10 cellular contexts compared by ENCODE assay signal in the genomic region with DNA sequence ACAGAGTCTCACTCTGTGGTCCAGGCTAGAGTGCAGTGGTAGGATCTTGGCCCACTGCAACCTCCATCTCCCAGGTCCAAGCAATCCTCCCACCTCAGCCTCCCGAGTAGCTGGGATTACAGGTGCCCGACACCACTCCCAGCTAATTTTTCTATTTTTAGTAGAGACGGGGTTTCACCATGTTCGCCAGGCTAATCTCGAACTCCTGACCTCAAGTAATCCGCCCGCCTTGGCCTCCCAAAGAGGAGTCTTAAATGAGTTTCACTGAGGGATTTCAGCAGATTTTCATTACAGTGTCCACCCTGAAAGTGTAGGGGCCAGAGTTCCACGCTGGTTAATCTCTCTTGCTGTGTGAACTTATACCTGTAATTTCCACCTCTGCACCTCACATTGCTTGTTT. TPM values are rescaled to one million over a fixed set of nuclear protein-coding genes. Genes with fewer than 3 reads are reported as not detected.
DNase-seq lines count a peak whose midpoint lies in the region; ATAC-seq and TF ChIP-seq lines count a peak whose summit lies in the region.
"Had no signal": no experiment of that assay in that cellular context is flagged by ENCODE, and none has a peak within 500 bp of the region (broad histone marks: within the 10 kb centered on the region; RNA-seq: fewer than 3 reads in every experiment).

No MANE protein-coding gene starts in this region.

- H3T11ph ChIP-seq in H9 (ENCODE audit: low read length): no peak overlapping the region

- H4K8ac ChIP-seq in H9 (replicated peaks; ENCODE audit: insufficient read length, low read depth, low read length): no peak overlapping the region

- H2AK5ac ChIP-seq in H9 (ENCODE audit: insufficient read length, low read length): no peak overlapping the region

- H3K23ac ChIP-seq in H9 (ENCODE audit: insufficient read length, low read depth, low read length): no peak overlapping the region

- H3K79me1 ChIP-seq in H9 (ENCODE audit: insufficient read depth, low read depth, low read length, poor library complexity, severe bottlenecking): peaks cover 8% of the 10 kb centered on the region

- no CpG with 5 or more reads among the region's 8 CpGs for WGBS in H9 (ENCODE audit: extremely low coverage, insufficient read length, low lambda C conversion rate)

- H3K27ac ChIP-seq in CD4-positive, CD25-positive, alpha-beta regulatory T cell (ENCODE audit: insufficient read depth, low read length, poor library complexity, severe bottlenecking): no peak overlapping the region
- H3K27ac ChIP-seq in H9 (ENCODE audit: insufficient read length, low read depth, low read length): no peak overlapping the region

- H3K23me2 ChIP-seq in H9 (ENCODE audit: insufficient read length, low read depth, low read length, poor library complexity, severe bottlenecking): peaks cover 9% of the 10 kb centered on the region

- no peak overlapping the region for H3K9ac ChIP-seq in H9 (ENCODE audit: extremely low read depth, insufficient read length, low read length)

- in situ Hi-C loops in KBM-7 (cut with MboI; ENCODE audit: low pct_unique_long_range_greater_than_20kb, low sequenced_read_pairs): loop anchor here (10.0 kb wide), 1 partner anchor 124 kb away; no protein-coding TSS in a partner anchor

- no peak for ATAC-seq in CD4-positive, CD25-positive, alpha-beta regulatory T cell (ENCODE audit: low read depth in 2 of 2)
- ATAC-seq in WTC11 (no peak), natural killer cell (no peak), HG03520 (IDR thresholded peaks at IDR 0.05; ENCODE audit: unreplicated experiment) (no peak)

- H2BK5ac ChIP-seq in H9 (ENCODE audit: insufficient read length, low read length): no peak overlapping the region

- peaks cover 28% of the 10 kb centered on the region for H3K79me2 ChIP-seq in H9 (ENCODE audit: insufficient read depth, low read length)

- H2BK20ac ChIP-seq in H9 (ENCODE audit: low read depth, low read length, poor library complexity, severe bottlenecking): no peak overlapping the region

- no peak overlapping the region for H2BK120ac ChIP-seq in H9 (ENCODE audit: low read depth, low read length, poor library complexity, severe bottlenecking)

- H4K20me1 ChIP-seq in H9 (ENCODE audit: control insufficient read depth, insufficient read depth, insufficient read length): peaks cover 3% of the 10 kb centered on the region

- H3K9me3 ChIP-seq in CD4-positive, CD25-positive, alpha-beta regulatory T cell (ENCODE audit: control insufficient read depth in 2 of 2, low read length in 2 of 2): no peaks in the 10 kb centered on the region
- H3K9me3 ChIP-seq in H9 (ENCODE audit: control insufficient read depth, low read depth, low read length): no peaks in the 10 kb centered on the region

- intact Hi-C loops in natural killer cell (cut with micrococcal nuclease): no loop called here

- H3K56ac ChIP-seq in H9 (ENCODE audit: insufficient read length, low read depth, low read length): no peak overlapping the region

- peaks cover 0 to 44% (median 31%) of the 10 kb centered on the region in 4 donors for H3K4me1 Mint-ChIP-seq in CD4-positive, CD25-positive, alpha-beta regulatory T cell
- H3K4me1 Mint-ChIP-seq in H9 (peaks cover 22 to 28% of the 10 kb centered on the region in 2 experiments), WTC11 (peaks cover 33% of the 10 kb centered on the region), natural killer cell (peaks cover 45 to 48% of the 10 kb centered on the region in 2 donors)

- DNase-seq in CD4-positive, CD25-positive, alpha-beta regulatory T cell: no peak
- no peak for DNase-seq in H9
- DNase-seq in WTC11 (ENCODE audit: low spot score): no peak
- no peak for DNase-seq in natural killer cell
- no peak for DNase-seq in KBM-7
- no peak for DNase-seq in globus pallidus (ENCODE audit: low spot score)
- DNase-seq in NCI-H774 (lab: John Stamatoyannopoulos, UW): no peak

- no peak overlapping the region for H2BK12ac ChIP-seq in H9 (ENCODE audit: insufficient read length, low read depth, low read length)

- no peaks in the 10 kb centered on the region for H3K9me3 Mint-ChIP-seq in CD4-positive, CD25-positive, alpha-beta regulatory T cell
- H3K9me3 Mint-ChIP-seq in H9 (peaks cover 4 to 6% of the 10 kb centered on the region in 2 experiments; a peak in 3 of 5 replicates), WTC11 (no peaks in the 10 kb centered on the region), natural killer cell (no peaks in the 10 kb centered on the region)

- H3K4me3 Mint-ChIP-seq in CD4-positive, CD25-positive, alpha-beta regulatory T cell: peak overlapping the region; percentile 82 to 98 (median 94)
- H3K4me3 Mint-ChIP-seq in H9 (peak overlapping the region; percentile 97 to 99), WTC11 (peak overlapping the region; percentile 100), natural killer cell (peak overlapping the region; percentile 99)

- no peak overlapping the region for H3K4ac ChIP-seq in H9 (ENCODE audit: low read depth, low read length)

- H3K27ac Mint-ChIP-seq in CD4-positive, CD25-positive, alpha-beta regulatory T cell: peak overlapping the region in 2 of 3 donors; percentile 96 to 98
- H3K27ac Mint-ChIP-seq in H9: peak overlapping the region in 2 of 3 experiments; percentile 46 to 99; a peak in 2 of 7 replicates
- peak overlapping the region; percentile 99 for H3K27ac Mint-ChIP-seq in WTC11
- H3K27ac Mint-ChIP-seq in natural killer cell: peak overlapping the region; percentile 97 to 98

- no peak overlapping the region for H3K14ac ChIP-seq in H9 (ENCODE audit: insufficient read depth, low read length)

- H4K5ac ChIP-seq in H9 (ENCODE audit: insufficient read length, low read depth, low read length): no peak overlapping the region

- peak overlapping the region; percentile 53 for H2AFZ ChIP-seq in H9 (ENCODE audit: low read length)

- no peaks in the 10 kb centered on the region for H3K27me3 ChIP-seq in CD4-positive, CD25-positive, alpha-beta regulatory T cell (ENCODE audit: control insufficient read depth, insufficient read depth, low read length)
- no peaks in the 10 kb centered on the region for H3K27me3 ChIP-seq in H9 (ENCODE audit: insufficient read depth, low read length)
- H3K27me3 ChIP-seq: foreskin keratinocyte had no signal

- peaks cover 13% of the 10 kb centered on the region for H3K27me3 Mint-ChIP-seq in CD4-positive, CD25-positive, alpha-beta regulatory T cell
- H3K27me3 Mint-ChIP-seq in H9 (ENCODE audit: low read depth) (no peaks in the 10 kb centered on the region; the same call in 1 of the 2 replicates), WTC11 (ENCODE audit: low read depth) (peaks cover 4% of the 10 kb centered on the region; the same call in 1 of the 2 replicates), natural killer cell (ENCODE audit: low read depth in 2 of 2) (peaks cover 0 to 6% of the 10 kb centered on the region in 2 donors)

- peaks cover 26% of the 10 kb centered on the region for H3K36me3 ChIP-seq in CD4-positive, CD25-positive, alpha-beta regulatory T cell (ENCODE audit: control insufficient read depth, insufficient read depth, low read length)

- peaks cover 35% of the 10 kb centered on the region for H3K36me3 Mint-ChIP-seq in CD4-positive, CD25-positive, alpha-beta regulatory T cell
- peaks cover 45 to 47% (median 47%) of the 10 kb centered on the region in 3 experiments for H3K36me3 Mint-ChIP-seq in H9 (ENCODE audit: insufficient read depth in 1 of 3, low read depth in 3 of 3)
- H3K36me3 Mint-ChIP-seq in WTC11: peaks cover 47% of the 10 kb centered on the region
- H3K36me3 Mint-ChIP-seq in natural killer cell: peaks cover 7% of the 10 kb centered on the region

- no peak overlapping the region for H3K4me2 ChIP-seq in H9 (ENCODE audit: insufficient read depth, insufficient read length, low read length)

- no peak overlapping the region for H4K91ac ChIP-seq in H9 (ENCODE audit: insufficient read length, low read depth, low read length)

- CTCF ChIA-PET in WTC11 (lab: Charles Lee): no interaction called here

- TF ChIP-seq CTCF in H9 (conservative IDR thresholded peaks at IDR 0.05) (no peak), WTC11 (IDR thresholded peaks at IDR 0.05) (no peak), natural killer cell (IDR thresholded peaks at IDR 0.05) (no peak)

- H3K4me1 ChIP-seq in CD4-positive, CD25-positive, alpha-beta regulatory T cell (ENCODE audit: control insufficient read depth, insufficient read depth, low read length, poor library complexity, severe bottlenecking): peaks cover 35% of the 10 kb centered on the region
- no peaks in the 10 kb centered on the region; the same call in 1 of the 2 replicates for H3K4me1 ChIP-seq in H9 (ENCODE audit: insufficient read depth, low read length)

- H2BK15ac ChIP-seq in H9 (ENCODE audit: low read depth, low read length): no peak overlapping the region

- POLR2A ChIA-PET in WTC11 (lab: Charles Lee): no interaction called here

- H3K4me3 ChIP-seq in CD4-positive, CD25-positive, alpha-beta regulatory T cell (ENCODE audit: low read depth, low read length): no peak overlapping the region

- H3K18ac ChIP-seq in H9 (ENCODE audit: insufficient read length, low read depth, low read length): no peak overlapping the region

TF ChIP-seq in WTC11, 78 proteins besides CTCF, POLR2A, EP300 and RAD21 (continues in another document):
- TF ChIP-seq, protein P1, sequence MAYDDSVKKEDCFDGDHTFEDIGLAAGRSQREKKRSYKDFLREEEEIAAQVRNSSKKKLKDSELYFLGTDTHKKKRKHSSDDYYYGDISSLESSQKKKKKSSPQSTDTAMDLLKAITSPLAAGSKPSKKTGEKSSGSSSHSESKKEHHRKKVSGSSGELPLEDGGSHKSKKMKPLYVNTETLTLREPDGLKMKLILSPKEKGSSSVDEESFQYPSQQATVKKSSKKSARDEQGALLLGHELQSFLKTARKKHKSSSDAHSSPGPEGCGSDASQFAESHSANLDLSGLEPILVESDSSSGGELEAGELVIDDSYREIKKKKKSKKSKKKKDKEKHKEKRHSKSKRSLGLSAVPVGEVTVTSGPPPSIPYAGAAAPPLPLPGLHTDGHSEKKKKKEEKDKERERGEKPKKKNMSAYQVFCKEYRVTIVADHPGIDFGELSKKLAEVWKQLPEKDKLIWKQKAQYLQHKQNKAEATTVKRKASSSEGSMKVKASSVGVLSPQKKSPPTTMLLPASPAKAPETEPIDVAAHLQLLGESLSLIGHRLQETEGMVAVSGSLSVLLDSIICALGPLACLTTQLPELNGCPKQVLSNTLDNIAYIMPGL (CRISPR knock-in tag; IDR thresholded peaks at IDR 0.05): no peak

RNA-seq across cellular contexts. Expression of a gene that starts 0.4 kb away (rescaled TPM):
- 3,495 TPM for total RNA-seq in CD4-positive, CD25-positive, alpha-beta regulatory T cell
- 1,000 to 10,000 TPM; 3,908 to 6,708 (median 5,568) TPM for polyA plus RNA-seq in CD4-positive, CD25-positive, alpha-beta regulatory T cell
- total RNA-seq in H9 (2021): 3,765 and 3,814 TPM in 2 replicates
- 3,967 to 4,516 TPM (median 4,446 TPM) in 3 replicates for total RNA-seq in WTC11 (2021)
- 1,000 to 10,000 TPM; 2,027 to 2,376 (median 2,290) TPM for total RNA-seq in natural killer cell

RNA-seq across cellular contexts. Expression of a gene that starts 34.1 kb away (rescaled TPM):
- 0.47 TPM for total RNA-seq in CD4-positive, CD25-positive, alpha-beta regulatory T cell
- under 1 TPM in 3 of 4 donors, not detected in 1; 0.31 to 0.78 (median 0.49) TPM for polyA plus RNA-seq in CD4-positive, CD25-positive, alpha-beta regulatory T cell
- total RNA-seq in H9 (2021) (0.72 and 0.83 TPM in 2 replicates), WTC11 (2021) (0.22 to 0.60 TPM (median 0.39 TPM) in 3 replicates), natural killer cell (under 1 TPM; 0.40 to 0.93 (median 0.54) TPM)
- total RNA-seq: G401 had no signal

RNA-seq across cellular contexts. Expression of a gene that starts 47.4 kb away (rescaled TPM):
- total RNA-seq in CD4-positive, CD25-positive, alpha-beta regulatory T cell: 36.1 TPM
- 1 to 10 TPM; 5.1 to 8.0 (median 5.8) TPM for polyA plus RNA-seq in CD4-positive, CD25-positive, alpha-beta regulatory T cell
- total RNA-seq in H9 (2021) (20.6 and 22.1 TPM in 2 replicates), WTC11 (2021) (81.0 to 90.1 TPM (median 82.9 TPM) in 3 replicates), natural killer cell (100 to 1,000 TPM; 128 to 200 (median 174) TPM)
